Comparison of ENCODE assay signal across 2 cellular contexts in genomic region chr5:93620487-93621339, GRCh38.
TF ChIP-seq lines count a peak whose summit lies in the region.

No MANE protein-coding gene starts in this region.

TF ChIP-seq in WTC11, 78 proteins besides CTCF, POLR2A, EP300 and RAD21:
- TF ChIP-seq TCF7 (CRISPR knock-in tag; IDR thresholded peaks at IDR 0.05; ENCODE audit: low read depth) = no peak
- TF ChIP-seq RELA (CRISPR knock-in tag; IDR thresholded peaks at IDR 0.05; ENCODE audit: borderline replicate concordance) = no peak
- no peak for TF ChIP-seq ZNF512 (CRISPR knock-in tag; IDR thresholded peaks at IDR 0.05; ENCODE audit: borderline replicate concordance)
- no peak for TF ChIP-seq NFATC4 (CRISPR knock-in tag; IDR thresholded peaks at IDR 0.05)
- no peak for TF ChIP-seq FOXJ3 (CRISPR knock-in tag; IDR thresholded peaks at IDR 0.05; ENCODE audit: borderline replicate concordance)
- TF ChIP-seq NR1H2 (CRISPR knock-in tag; IDR thresholded peaks at IDR 0.05) = no peak
- TF ChIP-seq GABPB1 (CRISPR knock-in tag; IDR thresholded peaks at IDR 0.05) = peak; percentile 19; the same call in 1 of the 2 replicates

TF ChIP-seq in HepG2, 621 proteins besides CTCF, POLR2A, EP300 and RAD21 (continues in another document):
- no peak for TF ChIP-seq ZNF883 (CRISPR knock-in tag; IDR thresholded peaks at IDR 0.05; ENCODE audit: not compliant biosample characterization)
- no peak for TF ChIP-seq ZNF639 (CRISPR knock-in tag; conservative IDR thresholded peaks at IDR 0.05)
- no peak; the same call in 1 of the 2 replicates for TF ChIP-seq REPIN1 (CRISPR knock-in tag; IDR thresholded peaks at IDR 0.05; ENCODE audit: borderline replicate concordance, low read depth)
- no peak for TF ChIP-seq ZNF30 (CRISPR knock-in tag; IDR thresholded peaks at IDR 0.05)
- no peak for TF ChIP-seq FOSL2 (CRISPR knock-in tag; IDR thresholded peaks at IDR 0.05)
- TF ChIP-seq MEF2D (CRISPR knock-in tag; IDR thresholded peaks at IDR 0.05) = no peak; the same call in 1 of the 2 replicates
- TF ChIP-seq AFF4 (CRISPR knock-in tag; IDR thresholded peaks at IDR 0.05) = no peak
- TF ChIP-seq ZBTB26 (CRISPR knock-in tag; IDR thresholded peaks at IDR 0.05; ENCODE audit: borderline replicate concordance) = no peak
- no peak for TF ChIP-seq RBAK (CRISPR knock-in tag; IDR thresholded peaks at IDR 0.05)
- TF ChIP-seq MTA3 (CRISPR knock-in tag; IDR thresholded peaks at IDR 0.05) = no peak
- no peak for TF ChIP-seq ZNF597 (CRISPR knock-in tag; IDR thresholded peaks at IDR 0.05)
- TF ChIP-seq MATR3 (CRISPR knock-in tag; IDR thresholded peaks at IDR 0.05) = no peak
- TF ChIP-seq FOXO1 (CRISPR knock-in tag; IDR thresholded peaks at IDR 0.05) = no peak
- TF ChIP-seq ZNF720 (CRISPR knock-in tag; IDR thresholded peaks at IDR 0.05) = no peak
- TF ChIP-seq ZBTB34 (CRISPR knock-in tag; IDR thresholded peaks at IDR 0.05) = no peak; the same call in 1 of the 2 replicates
- TF ChIP-seq KLF13 (CRISPR knock-in tag; IDR thresholded peaks at IDR 0.05) = no peak
- no peak for TF ChIP-seq ZNF207 (IDR thresholded peaks at IDR 0.05; ENCODE audit: borderline replicate concordance)
- no peak for TF ChIP-seq NCOA2 (CRISPR knock-in tag; IDR thresholded peaks at IDR 0.05)
- TF ChIP-seq SP4 (CRISPR knock-in tag; IDR thresholded peaks at IDR 0.05) = no peak
- TF ChIP-seq TERF1 (CRISPR knock-in tag; IDR thresholded peaks at IDR 0.05) = no peak
- TF ChIP-seq PITX1 (CRISPR knock-in tag; IDR thresholded peaks at IDR 0.05) = no peak
- no peak for TF ChIP-seq CHD2 (IDR thresholded peaks at IDR 0.05; ENCODE audit: low read depth, low read length)
- no peak for TF ChIP-seq TCF12 (IDR thresholded peaks at IDR 0.05)
- TF ChIP-seq TCF12 (CRISPR knock-in tag; IDR thresholded peaks at IDR 0.05) = 0 out of 2 replicates have a peak, but pooled peaks have one; percentile 27
- TF ChIP-seq KDM5B (CRISPR knock-in tag; IDR thresholded peaks at IDR 0.05; ENCODE audit: borderline replicate concordance) = 0 out of 2 replicates have a peak, but pooled peaks have one; percentile 17
- TF ChIP-seq BCL6 (CRISPR knock-in tag; IDR thresholded peaks at IDR 0.05) = no peak
- TF ChIP-seq MTERF4 (CRISPR knock-in tag; IDR thresholded peaks at IDR 0.05) = peak; percentile 62
- TF ChIP-seq ZSCAN22 (CRISPR knock-in tag; IDR thresholded peaks at IDR 0.05) = no peak
- TF ChIP-seq HOXD1 (CRISPR knock-in tag; IDR thresholded peaks at IDR 0.05) = peak; percentile 42; the same call in 1 of the 2 replicates
- no peak for TF ChIP-seq E2F2 (CRISPR knock-in tag; IDR thresholded peaks at IDR 0.05; ENCODE audit: borderline replicate concordance)
- no peak for TF ChIP-seq PCBP1 (IDR thresholded peaks at IDR 0.05; ENCODE audit: borderline replicate concordance, low read depth, low read length)
- no peak for TF ChIP-seq IRX3 (CRISPR knock-in tag; IDR thresholded peaks at IDR 0.05; ENCODE audit: borderline replicate concordance, low read depth)
- TF ChIP-seq CREBL2 (CRISPR knock-in tag; IDR thresholded peaks at IDR 0.05; ENCODE audit: borderline replicate concordance) = no peak
- TF ChIP-seq KDM2A (CRISPR knock-in tag; IDR thresholded peaks at IDR 0.05; ENCODE audit: borderline replicate concordance, low read depth) = peak; percentile 69; the same call in 1 of the 2 replicates
- no peak for TF ChIP-seq MTF1 (CRISPR knock-in tag; IDR thresholded peaks at IDR 0.05)
- no peak for TF ChIP-seq ZNF546 (CRISPR knock-in tag; conservative IDR thresholded peaks at IDR 0.05)
- no peak for TF ChIP-seq ZBTB7A (CRISPR knock-in tag; IDR thresholded peaks at IDR 0.05)
- TF ChIP-seq ZFAT (CRISPR knock-in tag; conservative IDR thresholded peaks at IDR 0.05) = no peak
- no peak for TF ChIP-seq ZFP1 (CRISPR knock-in tag; IDR thresholded peaks at IDR 0.05)
- no peak for TF ChIP-seq HNRNPUL1 (IDR thresholded peaks at IDR 0.05; ENCODE audit: low read depth, low read length)
- TF ChIP-seq RCOR2 (CRISPR knock-in tag; IDR thresholded peaks at IDR 0.05) = no peak
- no peak for TF ChIP-seq DBP (CRISPR knock-in tag; IDR thresholded peaks at IDR 0.05; ENCODE audit: not compliant biosample characterization)
- no peak for TF ChIP-seq ZNF276 (CRISPR knock-in tag; IDR thresholded peaks at IDR 0.05; ENCODE audit: low read depth)
- TF ChIP-seq TSC22D2 (CRISPR knock-in tag; IDR thresholded peaks at IDR 0.05; ENCODE audit: borderline replicate concordance) = no peak
- TF ChIP-seq SMYD3 (CRISPR knock-in tag; IDR thresholded peaks at IDR 0.05) = no peak
